Comparison of ENCODE assay signal across 8 cellular contexts in genomic region chr2:50401772-50402653, GRCh38.
A peak's percentile ranks its signal among the peaks of the same experiment; 100 is the strongest.
DNase-seq lines count a peak whose midpoint lies in the region; ATAC-seq and TF ChIP-seq lines count a peak whose summit lies in the region.

No MANE protein-coding gene starts in this region.

- WGBS in GM23248 (ENCODE audit: low coverage in 1 of 2, low lambda C conversion rate in 2 of 2, missing lambda C conversion rate in 2 of 2), 2 experiments, result 2% methylated on average over 7 of the region's 7 CpGs

- H3K4me3 ChIP-seq in GM23248, result no peak overlapping the region
- H3K4me3 ChIP-seq in neural progenitor cell, result no peak overlapping the region

- H3F3A ChIP-seq in GM23248 (ENCODE audit: insufficient read depth) (no peaks in the 10 kb centered on the region), neural progenitor cell (ENCODE audit: low read depth) (no peaks in the 10 kb centered on the region)

- no peaks in the 10 kb centered on the region for H3K9me2 ChIP-seq in GM23248 (ENCODE audit: insufficient read depth)

- H3K4me1 Mint-ChIP-seq in endothelial cell (ENCODE audit: unreplicated experiment) (no peaks in the 10 kb centered on the region), neural progenitor cell (no peaks in the 10 kb centered on the region)
- no peaks in the 10 kb centered on the region for H3K4me1 Mint-ChIP-seq in effector memory CD8-positive, alpha-beta T cell (ENCODE audit: low read depth in 2 of 2)

- H2AFZ ChIP-seq in GM23248 (no peak overlapping the region; the same call in 1 of the 2 replicates), neural progenitor cell (replicated peaks) (no peak overlapping the region)

- no peaks in the 10 kb centered on the region for H3K4me1 ChIP-seq in GM23248 (ENCODE audit: insufficient read depth)
- H3K4me1 ChIP-seq in neural progenitor cell, result peaks cover 4% of the 10 kb centered on the region

- H3K27me3 Mint-ChIP-seq in endothelial cell (ENCODE audit: unreplicated experiment), result no peaks in the 10 kb centered on the region
- H3K27me3 Mint-ChIP-seq in neural progenitor cell (ENCODE audit: insufficient read depth, low read depth), result no peaks in the 10 kb centered on the region
- H3K27me3 Mint-ChIP-seq in effector memory CD8-positive, alpha-beta T cell, result no peaks in the 10 kb centered on the region

- ATAC-seq in effector memory CD8-positive, alpha-beta T cell (replicated peaks), result no peak

- H3K27me3 ChIP-seq in GM23248 (replicated peaks; ENCODE audit: insufficient read depth) (no peaks in the 10 kb centered on the region), neural progenitor cell (no peaks in the 10 kb centered on the region)

- peak; percentile 39 for DNase-seq in activated T-cell treated with anti-CD3 and anti-CD28 coated beads, Interleukin-2, amount 50 U/mL, for 48 hours
- DNase-seq in activated T-cell treated with anti-CD3 and anti-CD28 coated beads, Interleukin-2, amount 50 U/mL, for 1 hour, result no peak
- DNase-seq in GM23248 (peak; percentile 55), LoVo (ENCODE audit: low spot score) (peak; percentile 39), RPMI8226 (peak; percentile 54), endothelial cell (ENCODE audit: low spot score) (peak; percentile 77), neural progenitor cell (ENCODE audit: low spot score) (peak; percentile 70)
- DNase-seq in effector memory CD8-positive, alpha-beta T cell, result no peak

- H3K9me3 Mint-ChIP-seq in endothelial cell (ENCODE audit: unreplicated experiment) (no peaks in the 10 kb centered on the region), neural progenitor cell (no peaks in the 10 kb centered on the region)
- no peaks in the 10 kb centered on the region for H3K9me3 Mint-ChIP-seq in effector memory CD8-positive, alpha-beta T cell

- no peaks in the 10 kb centered on the region for H3K36me3 Mint-ChIP-seq in endothelial cell (ENCODE audit: low read depth, unreplicated experiment)
- no peaks in the 10 kb centered on the region for H3K36me3 Mint-ChIP-seq in neural progenitor cell
- H3K36me3 Mint-ChIP-seq in effector memory CD8-positive, alpha-beta T cell (ENCODE audit: insufficient read depth), result no peaks in the 10 kb centered on the region

- in situ Hi-C loops in GM23248 (cut with MboI), result no loop called here

- H4K20me1 ChIP-seq in GM23248 (ENCODE audit: insufficient read depth) (no peaks in the 10 kb centered on the region), neural progenitor cell (ENCODE audit: low read depth) (no peaks in the 10 kb centered on the region)

- TF ChIP-seq CTCF in endothelial cell (IDR thresholded peaks at IDR 0.05; ENCODE audit: unreplicated experiment) (peak; percentile 81), neural progenitor cell (IDR thresholded peaks at IDR 0.05) (peak; percentile 99)

- H3K4me2 ChIP-seq in GM23248 (ENCODE audit: unreplicated experiment) (no peak overlapping the region), neural progenitor cell (no peak overlapping the region)

- H3K27ac Mint-ChIP-seq in endothelial cell (ENCODE audit: unreplicated experiment), result no peak overlapping the region
- H3K27ac Mint-ChIP-seq in neural progenitor cell, result no peak overlapping the region
- H3K27ac Mint-ChIP-seq in effector memory CD8-positive, alpha-beta T cell, result no peak overlapping the region

- H3K9me3 ChIP-seq in GM23248 (ENCODE audit: low read depth) (no peaks in the 10 kb centered on the region), neural progenitor cell (ENCODE audit: low read depth) (no peaks in the 10 kb centered on the region)

- H3K4me3 Mint-ChIP-seq in endothelial cell (ENCODE audit: unreplicated experiment) (no peak overlapping the region), neural progenitor cell (no peak overlapping the region)
- no peak overlapping the region for H3K4me3 Mint-ChIP-seq in effector memory CD8-positive, alpha-beta T cell

- H3K9ac ChIP-seq in GM23248 (no peak overlapping the region), neural progenitor cell (no peak overlapping the region)

- H3K79me2 ChIP-seq in GM23248 (ENCODE audit: insufficient read depth) (no peaks in the 10 kb centered on the region), neural progenitor cell (ENCODE audit: low read depth) (no peaks in the 10 kb centered on the region)

- H3K27ac ChIP-seq in GM23248, result no peak overlapping the region
- no peak overlapping the region for H3K27ac ChIP-seq in neural progenitor cell

- no peaks in the 10 kb centered on the region for H3K36me3 ChIP-seq in GM23248 (ENCODE audit: low read depth)
- H3K36me3 ChIP-seq in neural progenitor cell, result no peaks in the 10 kb centered on the region

Comparison
In these comparisons a context has a peak if more than half of its experiments do, and no peak if none do; other contexts are left out.
1. DNase-seq: peak in activated T-cell treated with anti-CD3 and anti-CD28 coated beads, Interleukin-2, amount 50 U/mL, for 48 hours (2 of 2), GM23248 (single experiment), LoVo (single experiment), RPMI8226 (single experiment), endothelial cell (single experiment) and neural progenitor cell (single experiment); none in activated T-cell treated with anti-CD3 and anti-CD28 coated beads, Interleukin-2, amount 50 U/mL, for 1 hour (single experiment) and effector memory CD8-positive, alpha-beta T cell (0 of 3).